In genomic region chr17:75289832-75290337, GRCh38 we compare ENCODE assay signal across 8 cellular contexts. TPM values are rescaled to one million over a fixed set of nuclear protein-coding genes. Genes with fewer than 3 reads are reported as not detected.
DNase-seq lines count a peak whose midpoint lies in the region; ATAC-seq and TF ChIP-seq lines count a peak whose summit lies in the region.

No MANE protein-coding gene starts in this region.

- intact Hi-C loops in esophagus muscularis mucosa (cut with DNase I), result loop anchor here (10.0 kb wide), 1 partner anchor 225 kb away; the partner anchor contains the start of genes CASKIN2 and TSEN54

- TF ChIP-seq EP300 in esophagus muscularis mucosa (IDR thresholded peaks at IDR 0.05), result no peak

- DNase-seq in COLO829 (ENCODE audit: low spot score) (peak; percentile 39), NCI-H345 (lab: John Stamatoyannopoulos, UW) (peak; percentile 49), esophagus muscularis mucosa (ENCODE audit: extremely low spot score) (peak; percentile 93), nephron progenitor cell (no peak), superior temporal gyrus (ENCODE audit: extremely low spot score) (peak; percentile 79)
- peak; percentile 87 for DNase-seq in activated CD8-positive, alpha-beta memory T cell treated with anti-CD3 and anti-CD28 coated beads, Interleukin-2, amount 10 ng/mL, durations not matched to agents 7 days and 5 days

- H3K36me3 Mint-ChIP-seq in activated CD8-positive, alpha-beta memory T cell treated with anti-CD3 and anti-CD28 coated beads, Interleukin-2, amount 10 ng/mL, durations not matched to agents 7 days and 5 days, result peaks cover 11% of the 10 kb centered on the region
- H3K36me3 Mint-ChIP-seq in nephron progenitor cell (ENCODE audit: low read depth), result no peaks in the 10 kb centered on the region

- no peaks in the 10 kb centered on the region for H3K27me3 Mint-ChIP-seq in activated CD8-positive, alpha-beta memory T cell treated with anti-CD3 and anti-CD28 coated beads, Interleukin-2, amount 10 ng/mL, durations not matched to agents 7 days and 5 days
- H3K27me3 Mint-ChIP-seq in nephron progenitor cell (ENCODE audit: low read depth, poor library complexity), result peaks cover 53% of the 10 kb centered on the region

- peaks cover 3 to 17% (median 12%) of the 10 kb centered on the region in 4 donors for H3K36me3 ChIP-seq in esophagus muscularis mucosa

- TF ChIP-seq CTCF in esophagus muscularis mucosa (IDR thresholded peaks at IDR 0.05), result peak in 2 of 3 experiments; percentile 23 to 37
- TF ChIP-seq CTCF in nephron progenitor cell (IDR thresholded peaks at IDR 0.05), result no peak

- H3K27ac ChIP-seq in esophagus muscularis mucosa (replicated peaks in 1 of 4), result peak overlapping the region; percentile 85 to 96 (median 89)

- H3K4me3 ChIP-seq in esophagus muscularis mucosa, result peak overlapping the region; percentile 64 to 88 (median 74)

- H3K27ac Mint-ChIP-seq in activated CD8-positive, alpha-beta memory T cell treated with anti-CD3 and anti-CD28 coated beads, Interleukin-2, amount 10 ng/mL, durations not matched to agents 7 days and 5 days, result peak overlapping the region; percentile 100
- H3K27ac Mint-ChIP-seq in nephron progenitor cell, result peak overlapping the region; percentile 93

- ATAC-seq in GM21529 (IDR thresholded peaks at IDR 0.05; ENCODE audit: unreplicated experiment) (peak; percentile 19), HG03039 (IDR thresholded peaks at IDR 0.05; ENCODE audit: unreplicated experiment) (no peak)
- ATAC-seq in activated CD8-positive, alpha-beta memory T cell treated with anti-CD3 and anti-CD28 coated beads, Interleukin-2, amount 10 ng/mL, durations not matched to agents 7 days and 5 days, result peak; percentile 21

- no peaks in the 10 kb centered on the region for H3K9me3 Mint-ChIP-seq in activated CD8-positive, alpha-beta memory T cell treated with anti-CD3 and anti-CD28 coated beads, Interleukin-2, amount 10 ng/mL, durations not matched to agents 7 days and 5 days (ENCODE audit: low read depth)
- H3K9me3 Mint-ChIP-seq in nephron progenitor cell, result peaks cover 3% of the 10 kb centered on the region

- no peaks in the 10 kb centered on the region for H3K9me3 ChIP-seq in esophagus muscularis mucosa

- H3K4me1 ChIP-seq in esophagus muscularis mucosa, result peaks cover 9 to 17% (median 14%) of the 10 kb centered on the region in 4 donors

- H3K4me1 Mint-ChIP-seq in activated CD8-positive, alpha-beta memory T cell treated with anti-CD3 and anti-CD28 coated beads, Interleukin-2, amount 10 ng/mL, durations not matched to agents 7 days and 5 days, result peaks cover 24% of the 10 kb centered on the region
- peaks cover 34% of the 10 kb centered on the region for H3K4me1 Mint-ChIP-seq in nephron progenitor cell

- H3K27me3 ChIP-seq in esophagus muscularis mucosa, result no peaks in the 10 kb centered on the region

- WGBS in esophagus muscularis mucosa, result 12% methylated on average over 26 of the region's 26 CpGs

- CTCF ChIA-PET in activated CD8-positive, alpha-beta memory T cell treated with anti-CD3 and anti-CD28 coated beads, Interleukin-2, amount 10 ng/mL, durations not matched to agents 7 days and 5 days (lab: Charles Lee), result interaction anchor here (0.6 to 4.2 kb wide), 23 partner anchors 8 to 464 kb away, joined by 3 to 86 read pairs (median 5); partner anchors contain the start of genes GRB2, MIF4GD, MRPS7 and NUP85

- peak overlapping the region; percentile 97 for H3K4me3 Mint-ChIP-seq in activated CD8-positive, alpha-beta memory T cell treated with anti-CD3 and anti-CD28 coated beads, Interleukin-2, amount 10 ng/mL, durations not matched to agents 7 days and 5 days
- peak overlapping the region; percentile 98 for H3K4me3 Mint-ChIP-seq in nephron progenitor cell

- TF ChIP-seq POLR2A in esophagus muscularis mucosa (IDR thresholded peaks at IDR 0.05; ENCODE audit: low read depth), result no peak

RNA-seq across cellular contexts. Expression of gene SLC25A19, which starts 0.7 kb away (rescaled TPM):
- total RNA-seq in activated CD8-positive, alpha-beta memory T cell treated with anti-CD3 and anti-CD28 coated beads, Interleukin-2, amount 10 ng/mL, durations not matched to agents 7 days and 5 days, result 10 to 100 TPM; 46.3 to 66.4 TPM
- total RNA-seq in esophagus muscularis mucosa, result 10 to 100 TPM in 3 of 4 donors, 1 to 10 TPM in 1; 9.6 to 17.5 (median 15.2) TPM

RNA-seq across cellular contexts. Expression of gene MIF4GD, which starts 18.9 kb away (rescaled TPM):
- 10 to 100 TPM; 56.9 to 58.5 TPM for total RNA-seq in activated CD8-positive, alpha-beta memory T cell treated with anti-CD3 and anti-CD28 coated beads, Interleukin-2, amount 10 ng/mL, durations not matched to agents 7 days and 5 days
- total RNA-seq in esophagus muscularis mucosa, result 10 to 100 TPM; 42.4 to 52.0 (median 44.8) TPM

RNA-seq across cellular contexts. Expression of gene MRPS7, which starts 28.2 kb away (rescaled TPM):
- 10 to 100 TPM; 49.5 to 56.9 TPM for total RNA-seq in activated CD8-positive, alpha-beta memory T cell treated with anti-CD3 and anti-CD28 coated beads, Interleukin-2, amount 10 ng/mL, durations not matched to agents 7 days and 5 days
- total RNA-seq in esophagus muscularis mucosa, result 10 to 100 TPM; 37.8 to 40.6 (median 39.1) TPM

RNA-seq across cellular contexts. Expression of gene GGA3, which starts 28.5 kb away (rescaled TPM):
- 10 to 100 TPM; 84.6 to 90.2 TPM for total RNA-seq in activated CD8-positive, alpha-beta memory T cell treated with anti-CD3 and anti-CD28 coated beads, Interleukin-2, amount 10 ng/mL, durations not matched to agents 7 days and 5 days
- total RNA-seq in esophagus muscularis mucosa, result 10 to 100 TPM; 14.6 to 31.4 (median 21.2) TPM
